In genomic region chr2:38672445-38673364, GRCh38 we compare ENCODE assay signal across 29 cellular contexts. TPM values are rescaled to one million over a fixed set of nuclear protein-coding genes. Genes with fewer than 3 reads are reported as not detected.
DNase-seq lines count a peak whose midpoint lies in the region; ATAC-seq lines count a peak whose summit lies in the region.
"Had no signal": no experiment of that assay in that cellular context is flagged by ENCODE, and none has a peak within 500 bp of the region (broad histone marks: within the 10 kb centered on the region; RNA-seq: fewer than 3 reads in every experiment).

No MANE protein-coding gene starts in this region.

- peaks cover 6% of the 10 kb centered on the region for H3K36me3 ChIP-seq in CD8-positive, alpha-beta memory T cell (ENCODE audit: insufficient read depth, low read length)
- H3K36me3 ChIP-seq in naive thymus-derived CD4-positive, alpha-beta T cell (ENCODE audit: control insufficient read depth in 2 of 3, insufficient read depth in 3 of 3, low read length in 3 of 3) = peaks cover 0 to 11% (median 5%) of the 10 kb centered on the region in 3 experiments
- H3K36me3 ChIP-seq: brain microvascular endothelial cell, neural progenitor cell, WERI-Rb-1 had no signal

- intact Hi-C loops in naive thymus-derived CD4-positive, alpha-beta T cell (cut with micrococcal nuclease) = no loop called here

- H3K4me1 ChIP-seq in CD8-positive, alpha-beta memory T cell (ENCODE audit: insufficient read depth, low read length) = peaks cover 33% of the 10 kb centered on the region
- peaks cover 14 to 44% of the 10 kb centered on the region in 2 donors for H3K4me1 ChIP-seq in naive thymus-derived CD4-positive, alpha-beta T cell (ENCODE audit: control insufficient read depth in 2 of 2, insufficient read depth in 2 of 2, low read length in 2 of 2)

- no peak overlapping the region for H3K4me3 ChIP-seq in CD8-positive, alpha-beta memory T cell (ENCODE audit: low read length)
- H3K4me3 ChIP-seq in naive thymus-derived CD4-positive, alpha-beta T cell (ENCODE audit: low read length) = no peak overlapping the region
- H3K4me3 ChIP-seq: GM23248, heart left ventricle, neural progenitor cell, thoracic aorta had no signal

- H3K27ac ChIP-seq in CD8-positive, alpha-beta memory T cell (ENCODE audit: low read depth, low read length) = no peak overlapping the region
- no peak overlapping the region for H3K27ac ChIP-seq in naive thymus-derived CD4-positive, alpha-beta T cell (ENCODE audit: low read depth, low read length)
- H3K27ac ChIP-seq: 22Rv1, brain microvascular endothelial cell, C4-2B, epithelial cell of prostate, GM23248, heart left ventricle, neural progenitor cell, thoracic aorta, WERI-Rb-1 had no signal

- peaks cover 58% of the 10 kb centered on the region for H3K36me3 Mint-ChIP-seq in T-helper 1 cell treated with Interleukin-12 subunit alpha and Interleukin-12 subunit beta and Interleukin-4 antibody, amounts not matched to agents 30 μg/mL and 1 μg/mL, for 36 hours (ENCODE audit: low read depth)
- H3K36me3 Mint-ChIP-seq in CD8-positive, alpha-beta memory T cell = peaks cover 8 to 59% (median 25%) of the 10 kb centered on the region in 3 donors
- peaks cover 34% of the 10 kb centered on the region for H3K36me3 Mint-ChIP-seq in central memory CD8-positive, alpha-beta T cell (ENCODE audit: insufficient read depth)
- H3K36me3 Mint-ChIP-seq in naive thymus-derived CD4-positive, alpha-beta T cell = peaks cover 0 to 58% (median 28%) of the 10 kb centered on the region in 5 donors

- no peaks in the 10 kb centered on the region for H3K9me3 Mint-ChIP-seq in T-helper 1 cell treated with Interleukin-12 subunit alpha and Interleukin-12 subunit beta and Interleukin-4 antibody, amounts not matched to agents 30 μg/mL and 1 μg/mL, for 36 hours
- H3K9me3 Mint-ChIP-seq in CD8-positive, alpha-beta memory T cell = no peaks in the 10 kb centered on the region
- H3K9me3 Mint-ChIP-seq in central memory CD8-positive, alpha-beta T cell = no peaks in the 10 kb centered on the region
- H3K9me3 Mint-ChIP-seq in naive thymus-derived CD4-positive, alpha-beta T cell = no peaks in the 10 kb centered on the region
- H3K9me3 Mint-ChIP-seq: neural progenitor cell had no signal

- no peaks in the 10 kb centered on the region for H3K27me3 Mint-ChIP-seq in T-helper 1 cell treated with Interleukin-12 subunit alpha and Interleukin-12 subunit beta and Interleukin-4 antibody, amounts not matched to agents 30 μg/mL and 1 μg/mL, for 36 hours (ENCODE audit: low read depth)
- no peaks in the 10 kb centered on the region for H3K27me3 Mint-ChIP-seq in CD8-positive, alpha-beta memory T cell
- no peaks in the 10 kb centered on the region for H3K27me3 Mint-ChIP-seq in central memory CD8-positive, alpha-beta T cell
- no peaks in the 10 kb centered on the region for H3K27me3 Mint-ChIP-seq in naive thymus-derived CD4-positive, alpha-beta T cell
- H3K27me3 Mint-ChIP-seq: activated naive CD4-positive, alpha-beta T cell treated with anti-CD3 and anti-CD28 coated beads, Interleukin-2, amount 10 ng/mL, durations not matched to agents 7 days and 5 days had no signal

- no peaks in the 10 kb centered on the region for H3K9me3 ChIP-seq in CD8-positive, alpha-beta memory T cell (ENCODE audit: low read length)
- no peaks in the 10 kb centered on the region for H3K9me3 ChIP-seq in naive thymus-derived CD4-positive, alpha-beta T cell (ENCODE audit: control insufficient read depth in 2 of 3, low read length in 3 of 3)
- H3K9me3 ChIP-seq: heart left ventricle, SK-N-SH, thoracic aorta had no signal

- H3K27me3 ChIP-seq in CD8-positive, alpha-beta memory T cell (ENCODE audit: insufficient read depth, low read length, poor library complexity, severe bottlenecking) = no peaks in the 10 kb centered on the region
- H3K27me3 ChIP-seq in naive thymus-derived CD4-positive, alpha-beta T cell (ENCODE audit: control insufficient read depth in 2 of 2, insufficient read depth in 2 of 2, low read length in 2 of 2) = no peaks in the 10 kb centered on the region
- H3K27me3 ChIP-seq: brain microvascular endothelial cell, heart left ventricle, neural progenitor cell had no signal

- peaks cover 61% of the 10 kb centered on the region for H3K4me1 Mint-ChIP-seq in T-helper 1 cell treated with Interleukin-12 subunit alpha and Interleukin-12 subunit beta and Interleukin-4 antibody, amounts not matched to agents 30 μg/mL and 1 μg/mL, for 36 hours (ENCODE audit: low read depth)
- H3K4me1 Mint-ChIP-seq in CD8-positive, alpha-beta memory T cell = peaks cover 59 to 83% (median 80%) of the 10 kb centered on the region in 3 donors
- H3K4me1 Mint-ChIP-seq in central memory CD8-positive, alpha-beta T cell = peaks cover 58% of the 10 kb centered on the region
- H3K4me1 Mint-ChIP-seq in naive thymus-derived CD4-positive, alpha-beta T cell = peaks cover 33 to 77% (median 54%) of the 10 kb centered on the region in 7 donors

- POLR2A ChIA-PET in CD8-positive, alpha-beta memory T cell (lab: Charles Lee) = interaction anchor here (1.0 to 1.4 kb wide), 2 partner anchors 46 to 69 kb away, joined by 3 to 5 read pairs; no protein-coding TSS in a partner anchor
- POLR2A ChIA-PET in naive thymus-derived CD4-positive, alpha-beta T cell (lab: Charles Lee) = interaction anchor here (1.0 to 1.3 kb wide), 2 partner anchors 9 to 74 kb away, joined by 3 to 4 read pairs; no protein-coding TSS in a partner anchor

- peak overlapping the region; percentile 65 for H3K27ac Mint-ChIP-seq in T-helper 1 cell treated with Interleukin-12 subunit alpha and Interleukin-12 subunit beta and Interleukin-4 antibody, amounts not matched to agents 30 μg/mL and 1 μg/mL, for 36 hours
- H3K27ac Mint-ChIP-seq in CD8-positive, alpha-beta memory T cell = peak overlapping the region; percentile 57 to 92 (median 82)
- H3K27ac Mint-ChIP-seq in central memory CD8-positive, alpha-beta T cell (ENCODE audit: low read depth) = peak overlapping the region; percentile 83
- peak overlapping the region in 5 of 9 donors; percentile 32 to 68 (median 44) for H3K27ac Mint-ChIP-seq in naive thymus-derived CD4-positive, alpha-beta T cell
- H3K27ac Mint-ChIP-seq: activated naive CD4-positive, alpha-beta T cell treated with anti-CD3 and anti-CD28 coated beads, Interleukin-2, amount 10 ng/mL, durations not matched to agents 7 days and 5 days; neural progenitor cell had no signal

- ATAC-seq in central memory CD8-positive, alpha-beta T cell (replicated peaks; ENCODE audit: extremely low read depth, poor library complexity, severe bottlenecking) = no peak
- no peak for ATAC-seq in naive thymus-derived CD4-positive, alpha-beta T cell
- ATAC-seq in HG02981 (IDR thresholded peaks at IDR 0.05; ENCODE audit: unreplicated experiment) = no peak
- no peak for ATAC-seq in HG02973 (IDR thresholded peaks at IDR 0.05; ENCODE audit: unreplicated experiment)
- no peak for ATAC-seq in HG03342 (IDR thresholded peaks at IDR 0.05; ENCODE audit: unreplicated experiment)
- ATAC-seq: heart left ventricle; stimulated activated naive CD8-positive, alpha-beta T cell treated with anti-CD3 and anti-CD28 coated beads, Interleukin-15, Interleukin-2, amounts not matched to agents 100 U/mL and 50 U/mL, for 24 hours had no signal

- no peak overlapping the region for H3K4me3 Mint-ChIP-seq in T-helper 1 cell treated with Interleukin-12 subunit alpha and Interleukin-12 subunit beta and Interleukin-4 antibody, amounts not matched to agents 30 μg/mL and 1 μg/mL, for 36 hours
- peak overlapping the region in 5 of 7 donors; percentile 20 to 59 (median 53) for H3K4me3 Mint-ChIP-seq in CD8-positive, alpha-beta memory T cell
- H3K4me3 Mint-ChIP-seq in central memory CD8-positive, alpha-beta T cell = peak overlapping the region; percentile 87
- H3K4me3 Mint-ChIP-seq in naive thymus-derived CD4-positive, alpha-beta T cell = peak overlapping the region in 1 of 10 donors; percentile 4
- H3K4me3 Mint-ChIP-seq: activated naive CD4-positive, alpha-beta T cell treated with anti-CD3 and anti-CD28 coated beads, Interleukin-2, amount 10 ng/mL, durations not matched to agents 7 days and 5 days; neural progenitor cell had no signal

- CTCF ChIA-PET in CD8-positive, alpha-beta memory T cell (lab: Charles Lee) = interaction anchor here (0.6 to 3.1 kb wide), 9 partner anchors 9 to 91 kb away, joined by 3 to 16 read pairs (median 5); no protein-coding TSS in a partner anchor
- CTCF ChIA-PET in naive thymus-derived CD4-positive, alpha-beta T cell (lab: Charles Lee) = interaction anchor here (1.6 kb wide), 1 partner anchor 69 kb away, joined by 5 read pairs; the partner anchor contains the start of gene HNRNPLL

- no peak for DNase-seq in T-helper 1 cell
- no peak for DNase-seq in CD8-positive, alpha-beta memory T cell
- DNase-seq in central memory CD8-positive, alpha-beta T cell (ENCODE audit: low spot score in 2 of 2) = no peak
- no peak for DNase-seq in naive thymus-derived CD4-positive, alpha-beta T cell
- DNase-seq: activated naive CD4-positive, alpha-beta T cell treated with anti-CD3 and anti-CD28 coated beads, Interleukin-2, amount 10 ng/mL, durations not matched to agents 7 days and 5 days; amniotic stem cell; brain microvascular endothelial cell; DMS 273 treated with DMSO at 0.1 percent for 48 hours; GM23248; heart left ventricle; IMR-90; NCI-H1092; NCI-H187 treated with DMSO at 0.1 percent for 48 hours; NCI-H2171 treated with DMSO at 0.1 percent for 48 hours; NCI-H524; posterior cingulate gyrus; SK-N-SH; stimulated activated naive CD8-positive, alpha-beta T cell treated with anti-CD3 and anti-CD28 coated beads, Interleukin-15, Interleukin-2, amounts not matched to agents 100 U/mL and 50 U/mL, for 24 hours; T1000; WERI-Rb-1 had no signal

RNA-seq across cellular contexts. Expression of gene GALM, which starts 6.8 kb away (rescaled TPM):
- total RNA-seq in CD8-positive, alpha-beta memory T cell = 100 to 1,000 TPM; 107 to 109 TPM
- polyA plus RNA-seq in CD8-positive, alpha-beta memory T cell = 51.4 TPM
- total RNA-seq in naive thymus-derived CD4-positive, alpha-beta T cell = 10 to 100 TPM in 4 of 5 experiments, 1 to 10 TPM in 1; 4.3 to 52.5 (median 14.4) TPM
- polyA plus RNA-seq in naive thymus-derived CD4-positive, alpha-beta T cell = 10 to 100 TPM; 14.7 to 17.5 TPM
